Comparison of ENCODE assay signal across 1 cellular context in the genomic region with DNA sequence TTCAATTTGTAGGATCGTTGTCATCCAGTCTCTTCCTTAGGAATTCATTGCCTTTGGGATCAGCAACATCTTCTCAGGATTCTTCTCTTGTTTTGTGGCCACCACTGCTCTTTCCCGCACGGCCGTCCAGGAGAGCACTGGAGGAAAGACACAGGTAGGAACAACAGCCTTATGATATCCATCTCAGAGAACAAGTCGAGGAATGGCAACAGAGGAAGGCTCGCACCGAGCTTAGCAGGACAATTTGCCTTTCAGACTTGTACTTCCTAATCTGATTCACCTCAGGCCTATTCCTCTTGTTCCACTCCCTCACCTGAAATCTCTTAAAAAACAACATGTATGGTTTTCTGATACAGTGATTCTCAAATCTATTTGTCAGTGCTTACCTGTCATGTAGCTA.
TF ChIP-seq lines count a peak whose summit lies in the region.

No MANE protein-coding gene starts in this region.

TF ChIP-seq in WTC11, 78 proteins besides CTCF, POLR2A, EP300 and RAD21:
- TF ChIP-seq, protein P1, sequence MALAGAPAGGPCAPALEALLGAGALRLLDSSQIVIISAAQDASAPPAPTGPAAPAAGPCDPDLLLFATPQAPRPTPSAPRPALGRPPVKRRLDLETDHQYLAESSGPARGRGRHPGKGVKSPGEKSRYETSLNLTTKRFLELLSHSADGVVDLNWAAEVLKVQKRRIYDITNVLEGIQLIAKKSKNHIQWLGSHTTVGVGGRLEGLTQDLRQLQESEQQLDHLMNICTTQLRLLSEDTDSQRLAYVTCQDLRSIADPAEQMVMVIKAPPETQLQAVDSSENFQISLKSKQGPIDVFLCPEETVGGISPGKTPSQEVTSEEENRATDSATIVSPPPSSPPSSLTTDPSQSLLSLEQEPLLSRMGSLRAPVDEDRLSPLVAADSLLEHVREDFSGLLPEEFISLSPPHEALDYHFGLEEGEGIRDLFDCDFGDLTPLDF (CRISPR knock-in tag; IDR thresholded peaks at IDR 0.05) = no peak
- no peak for TF ChIP-seq ZBTB21 (CRISPR knock-in tag; IDR thresholded peaks at IDR 0.05; ENCODE audit: borderline replicate concordance)
- no peak for TF ChIP-seq RELA (CRISPR knock-in tag; IDR thresholded peaks at IDR 0.05; ENCODE audit: borderline replicate concordance)
- no peak for TF ChIP-seq CREM (CRISPR knock-in tag; IDR thresholded peaks at IDR 0.05)
- TF ChIP-seq, protein P2, sequence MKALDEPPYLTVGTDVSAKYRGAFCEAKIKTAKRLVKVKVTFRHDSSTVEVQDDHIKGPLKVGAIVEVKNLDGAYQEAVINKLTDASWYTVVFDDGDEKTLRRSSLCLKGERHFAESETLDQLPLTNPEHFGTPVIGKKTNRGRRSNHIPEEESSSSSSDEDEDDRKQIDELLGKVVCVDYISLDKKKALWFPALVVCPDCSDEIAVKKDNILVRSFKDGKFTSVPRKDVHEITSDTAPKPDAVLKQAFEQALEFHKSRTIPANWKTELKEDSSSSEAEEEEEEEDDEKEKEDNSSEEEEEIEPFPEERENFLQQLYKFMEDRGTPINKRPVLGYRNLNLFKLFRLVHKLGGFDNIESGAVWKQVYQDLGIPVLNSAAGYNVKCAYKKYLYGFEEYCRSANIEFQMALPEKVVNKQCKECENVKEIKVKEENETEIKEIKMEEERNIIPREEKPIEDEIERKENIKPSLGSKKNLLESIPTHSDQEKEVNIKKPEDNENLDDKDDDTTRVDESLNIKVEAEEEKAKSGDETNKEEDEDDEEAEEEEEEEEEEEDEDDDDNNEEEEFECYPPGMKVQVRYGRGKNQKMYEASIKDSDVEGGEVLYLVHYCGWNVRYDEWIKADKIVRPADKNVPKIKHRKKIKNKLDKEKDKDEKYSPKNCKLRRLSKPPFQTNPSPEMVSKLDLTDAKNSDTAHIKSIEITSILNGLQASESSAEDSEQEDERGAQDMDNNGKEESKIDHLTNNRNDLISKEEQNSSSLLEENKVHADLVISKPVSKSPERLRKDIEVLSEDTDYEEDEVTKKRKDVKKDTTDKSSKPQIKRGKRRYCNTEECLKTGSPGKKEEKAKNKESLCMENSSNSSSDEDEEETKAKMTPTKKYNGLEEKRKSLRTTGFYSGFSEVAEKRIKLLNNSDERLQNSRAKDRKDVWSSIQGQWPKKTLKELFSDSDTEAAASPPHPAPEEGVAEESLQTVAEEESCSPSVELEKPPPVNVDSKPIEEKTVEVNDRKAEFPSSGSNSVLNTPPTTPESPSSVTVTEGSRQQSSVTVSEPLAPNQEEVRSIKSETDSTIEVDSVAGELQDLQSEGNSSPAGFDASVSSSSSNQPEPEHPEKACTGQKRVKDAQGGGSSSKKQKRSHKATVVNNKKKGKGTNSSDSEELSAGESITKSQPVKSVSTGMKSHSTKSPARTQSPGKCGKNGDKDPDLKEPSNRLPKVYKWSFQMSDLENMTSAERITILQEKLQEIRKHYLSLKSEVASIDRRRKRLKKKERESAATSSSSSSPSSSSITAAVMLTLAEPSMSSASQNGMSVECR (CRISPR knock-in tag; IDR thresholded peaks at IDR 0.05; ENCODE audit: borderline replicate concordance) = no peak
- TF ChIP-seq, protein P3, sequence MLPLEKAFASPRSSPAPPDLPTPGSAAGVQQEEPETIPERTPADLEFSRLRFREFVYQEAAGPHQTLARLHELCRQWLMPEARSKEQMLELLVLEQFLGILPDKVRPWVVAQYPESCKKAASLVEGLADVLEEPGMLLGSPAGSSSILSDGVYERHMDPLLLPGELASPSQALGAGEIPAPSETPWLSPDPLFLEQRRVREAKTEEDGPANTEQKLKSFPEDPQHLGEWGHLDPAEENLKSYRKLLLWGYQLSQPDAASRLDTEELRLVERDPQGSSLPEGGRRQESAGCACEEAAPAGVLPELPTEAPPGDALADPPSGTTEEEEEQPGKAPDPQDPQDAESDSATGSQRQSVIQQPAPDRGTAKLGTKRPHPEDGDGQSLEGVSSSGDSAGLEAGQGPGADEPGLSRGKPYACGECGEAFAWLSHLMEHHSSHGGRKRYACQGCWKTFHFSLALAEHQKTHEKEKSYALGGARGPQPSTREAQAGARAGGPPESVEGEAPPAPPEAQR (CRISPR knock-in tag; IDR thresholded peaks at IDR 0.05) = no peak
- TF ChIP-seq EMX1 (CRISPR knock-in tag; IDR thresholded peaks at IDR 0.05) = no peak
- TF ChIP-seq, protein P4, sequence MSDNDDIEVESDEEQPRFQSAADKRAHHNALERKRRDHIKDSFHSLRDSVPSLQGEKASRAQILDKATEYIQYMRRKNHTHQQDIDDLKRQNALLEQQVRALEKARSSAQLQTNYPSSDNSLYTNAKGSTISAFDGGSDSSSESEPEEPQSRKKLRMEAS (CRISPR knock-in tag; IDR thresholded peaks at IDR 0.05) = no peak
- TF ChIP-seq, protein P5, sequence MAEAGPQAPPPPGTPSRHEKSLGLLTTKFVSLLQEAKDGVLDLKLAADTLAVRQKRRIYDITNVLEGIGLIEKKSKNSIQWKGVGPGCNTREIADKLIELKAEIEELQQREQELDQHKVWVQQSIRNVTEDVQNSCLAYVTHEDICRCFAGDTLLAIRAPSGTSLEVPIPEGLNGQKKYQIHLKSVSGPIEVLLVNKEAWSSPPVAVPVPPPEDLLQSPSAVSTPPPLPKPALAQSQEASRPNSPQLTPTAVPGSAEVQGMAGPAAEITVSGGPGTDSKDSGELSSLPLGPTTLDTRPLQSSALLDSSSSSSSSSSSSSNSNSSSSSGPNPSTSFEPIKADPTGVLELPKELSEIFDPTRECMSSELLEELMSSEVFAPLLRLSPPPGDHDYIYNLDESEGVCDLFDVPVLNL (CRISPR knock-in tag; IDR thresholded peaks at IDR 0.05; ENCODE audit: borderline replicate concordance, low read depth) = no peak
- no peak for TF ChIP-seq GABPB1 (CRISPR knock-in tag; IDR thresholded peaks at IDR 0.05)
- TF ChIP-seq ZNF423 (CRISPR knock-in tag; IDR thresholded peaks at IDR 0.05) = no peak
- TF ChIP-seq JUN (CRISPR knock-in tag; IDR thresholded peaks at IDR 0.05) = no peak
- TF ChIP-seq, protein P6, sequence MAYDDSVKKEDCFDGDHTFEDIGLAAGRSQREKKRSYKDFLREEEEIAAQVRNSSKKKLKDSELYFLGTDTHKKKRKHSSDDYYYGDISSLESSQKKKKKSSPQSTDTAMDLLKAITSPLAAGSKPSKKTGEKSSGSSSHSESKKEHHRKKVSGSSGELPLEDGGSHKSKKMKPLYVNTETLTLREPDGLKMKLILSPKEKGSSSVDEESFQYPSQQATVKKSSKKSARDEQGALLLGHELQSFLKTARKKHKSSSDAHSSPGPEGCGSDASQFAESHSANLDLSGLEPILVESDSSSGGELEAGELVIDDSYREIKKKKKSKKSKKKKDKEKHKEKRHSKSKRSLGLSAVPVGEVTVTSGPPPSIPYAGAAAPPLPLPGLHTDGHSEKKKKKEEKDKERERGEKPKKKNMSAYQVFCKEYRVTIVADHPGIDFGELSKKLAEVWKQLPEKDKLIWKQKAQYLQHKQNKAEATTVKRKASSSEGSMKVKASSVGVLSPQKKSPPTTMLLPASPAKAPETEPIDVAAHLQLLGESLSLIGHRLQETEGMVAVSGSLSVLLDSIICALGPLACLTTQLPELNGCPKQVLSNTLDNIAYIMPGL (CRISPR knock-in tag; IDR thresholded peaks at IDR 0.05) = no peak
- TF ChIP-seq, protein P7, sequence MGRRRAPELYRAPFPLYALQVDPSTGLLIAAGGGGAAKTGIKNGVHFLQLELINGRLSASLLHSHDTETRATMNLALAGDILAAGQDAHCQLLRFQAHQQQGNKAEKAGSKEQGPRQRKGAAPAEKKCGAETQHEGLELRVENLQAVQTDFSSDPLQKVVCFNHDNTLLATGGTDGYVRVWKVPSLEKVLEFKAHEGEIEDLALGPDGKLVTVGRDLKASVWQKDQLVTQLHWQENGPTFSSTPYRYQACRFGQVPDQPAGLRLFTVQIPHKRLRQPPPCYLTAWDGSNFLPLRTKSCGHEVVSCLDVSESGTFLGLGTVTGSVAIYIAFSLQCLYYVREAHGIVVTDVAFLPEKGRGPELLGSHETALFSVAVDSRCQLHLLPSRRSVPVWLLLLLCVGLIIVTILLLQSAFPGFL (CRISPR knock-in tag; IDR thresholded peaks at IDR 0.05; ENCODE audit: borderline replicate concordance) = no peak
- TF ChIP-seq, protein P8, sequence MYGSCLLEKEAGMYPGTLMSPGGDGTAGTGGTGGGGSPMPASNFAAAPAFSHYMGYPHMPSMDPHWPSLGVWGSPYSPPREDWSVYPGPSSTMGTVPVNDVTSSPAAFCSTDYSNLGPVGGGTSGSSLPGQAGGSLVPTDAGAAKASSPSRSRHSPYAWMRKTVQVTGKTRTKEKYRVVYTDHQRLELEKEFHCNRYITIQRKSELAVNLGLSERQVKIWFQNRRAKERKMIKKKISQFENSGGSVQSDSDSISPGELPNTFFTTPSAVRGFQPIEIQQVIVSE (CRISPR knock-in tag; IDR thresholded peaks at IDR 0.05; ENCODE audit: borderline replicate concordance) = no peak
- TF ChIP-seq ZNF416 (CRISPR knock-in tag; IDR thresholded peaks at IDR 0.05) = no peak
- TF ChIP-seq GTF2I (CRISPR knock-in tag; conservative IDR thresholded peaks at IDR 0.05) = no peak
- TF ChIP-seq TP53 (CRISPR knock-in tag; IDR thresholded peaks at IDR 0.05) = no peak
